Comparison of ENCODE assay signal across 21 cellular contexts in the genomic region with DNA sequence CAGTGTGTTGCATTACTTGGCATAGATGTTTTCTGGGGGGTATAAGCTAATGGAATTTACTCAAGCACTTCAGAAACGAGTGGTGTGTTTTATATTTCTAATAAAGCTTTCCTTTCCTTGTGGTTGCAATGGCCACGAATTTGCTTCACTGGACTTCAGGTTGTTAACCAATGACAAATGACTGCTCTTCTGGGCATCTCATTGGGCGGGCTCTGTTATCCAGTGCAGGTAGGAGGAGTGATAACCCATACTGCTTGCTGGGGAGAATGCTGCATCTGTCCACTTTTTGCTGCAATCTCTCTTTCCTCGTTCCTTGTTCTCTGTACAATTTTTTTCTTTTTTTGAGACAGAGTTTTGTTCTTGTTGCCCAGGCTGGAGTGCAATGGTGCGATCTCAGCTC.
"Had no signal": no experiment of that assay in that cellular context is flagged by ENCODE, and none has a peak within 500 bp of the region (broad histone marks: within the 10 kb centered on the region; RNA-seq: fewer than 3 reads in every experiment).

No MANE protein-coding gene starts in this region.

- H3K27me3 ChIP-seq: left lung, ovary, right lobe of liver had no signal

- H3K27ac ChIP-seq: left lung, ovary, psoas muscle, right lobe of liver, suprapubic skin had no signal

- H3K9me3 ChIP-seq: left lung, mucosa of descending colon, ovary, psoas muscle, right lobe of liver, suprapubic skin had no signal

- H3K4me3 ChIP-seq: left lung, mucosa of descending colon, ovary, psoas muscle, right lobe of liver, suprapubic skin had no signal

- DNase-seq: cerebellar nuclear complex; cortex of kidney; effector memory CD8-positive, alpha-beta T cell; kidney; left cardiac atrium; left lung; mesenchymal stem cell; mucosa of descending colon; naive B cell; nucleus accumbens; ovary; posterior cingulate gyrus; psoas muscle; right lobe of liver; small intestine; stimulated activated CD4-positive, alpha-beta T cell treated with anti-CD3 and anti-CD28 coated beads, Interleukin-15, amount 100 ng/mL, for 24 hours; stimulated activated CD4-positive, alpha-beta T cell treated with anti-CD3 and anti-CD28 coated beads, Interleukin-2, amount 100 ng/mL, for 48 hours; stimulated activated naive B cell treated with anti-CD40 and anti-IgM and Interleukin-4, amounts not matched to agents 10 μg/mL and 1 μg/mL and 100 μg/mL, for 72 hours; stimulated activated naive CD8-positive, alpha-beta T cell treated with anti-CD3 and anti-CD28 coated beads, Interleukin-15, amount 100 ng/mL, for 72 hours had no signal

- H3K36me3 ChIP-seq: left lung, ovary, right lobe of liver, suprapubic skin had no signal

- H3K4me1 ChIP-seq: left lung, psoas muscle, right lobe of liver, suprapubic skin had no signal

- ATAC-seq: effector memory CD8-positive, alpha-beta T cell; left cardiac atrium; left lung; mucosa of descending colon; natural killer cell treated with Interleukin-12 subunit alpha and Interleukin-12 subunit beta and Interleukin-15 and Interleukin-18, amount 100 ng/mL, for 72 hours; psoas muscle; right lobe of liver; stimulated activated naive B cell treated with anti-CD40 and anti-IgM and Interleukin-4, amounts not matched to agents 10 μg/mL and 1 μg/mL and 100 μg/mL, for 72 hours; stimulated activated naive CD8-positive, alpha-beta T cell treated with anti-CD3 and anti-CD28 coated beads, Interleukin-15, amount 100 ng/mL, for 72 hours had no signal
